ENCODE assay signal across 8 cellular contexts in genomic region chr3:150407051-150407817, GRCh38. TPM values are rescaled to one million over a fixed set of nuclear protein-coding genes. Genes with fewer than 3 reads are reported as not detected.
DNase-seq lines count a peak whose midpoint lies in the region; ATAC-seq, FAIRE-seq and TF ChIP-seq lines count a peak whose summit lies in the region.

No MANE protein-coding gene starts in this region.

- peaks cover 12% of the 10 kb centered on the region for H3K36me3 Mint-ChIP-seq in T-helper 2 cell treated with Interferon-gamma antibody and Interleukin-4, amounts not matched to agents 5 μg/mL and 100 μg/mL, for 36 hours (ENCODE audit: low read depth)

- no peak for TF ChIP-seq CTCF in psoas muscle (IDR thresholded peaks at IDR 0.05)

- peaks cover 7% of the 10 kb centered on the region for H3K4me1 ChIP-seq in psoas muscle

- no peaks in the 10 kb centered on the region for H3K9me3 Mint-ChIP-seq in T-helper 2 cell treated with Interferon-gamma antibody and Interleukin-4, amounts not matched to agents 5 μg/mL and 100 μg/mL, for 36 hours

- peaks cover 9% of the 10 kb centered on the region for H3K27me3 Mint-ChIP-seq in T-helper 2 cell treated with Interferon-gamma antibody and Interleukin-4, amounts not matched to agents 5 μg/mL and 100 μg/mL, for 36 hours (ENCODE audit: low read depth)

- H3K36me3 ChIP-seq in psoas muscle (ENCODE audit: insufficient read depth in 1 of 2, low read depth in 1 of 2), result no peaks in the 10 kb centered on the region

- peak overlapping the region; percentile 88 for H3K4me3 ChIP-seq in psoas muscle

- peak overlapping the region; percentile 93 for H3K27ac Mint-ChIP-seq in T-helper 2 cell treated with Interferon-gamma antibody and Interleukin-4, amounts not matched to agents 5 μg/mL and 100 μg/mL, for 36 hours

- H3K27me3 ChIP-seq in psoas muscle (ENCODE audit: insufficient read depth in 3 of 3, low read length in 2 of 3), result no peaks in the 10 kb centered on the region

- intact Hi-C loops in psoas muscle (cut with DNase I), result loop anchor here in 1 of 2 donors (5.0 kb wide), 3 partner anchors 35 to 170 kb away; no protein-coding TSS in a partner anchor

- peak; percentile 7 for DNase-seq in stimulated activated CD4-positive, alpha-beta T cell treated with anti-CD3 and anti-CD28 coated beads, Interleukin-15, amount 100 ng/mL, for 24 hours
- no peak for DNase-seq in stimulated activated CD4-positive, alpha-beta T cell treated with anti-CD3 and anti-CD28 coated beads, Interleukin-4, amount 100 ng/mL, for 1 hour
- DNase-seq in T-helper 2 cell treated with Interferon-gamma antibody and Interleukin-4, amounts not matched to agents 5 μg/mL and 100 μg/mL, for 36 hours (ENCODE audit: low spot score), result peak; percentile 10
- peak; percentile 72 for DNase-seq in fibroblast of gingiva (ENCODE audit: low read depth)
- DNase-seq in psoas muscle, result no peak
- DNase-seq in KG1 (lab: John Stamatoyannopoulos, UW), result no peak
- DNase-seq in RCC 7860 (ENCODE audit: low spot score), result no peak

- no peak for ATAC-seq in psoas muscle
- no peak for ATAC-seq in GM21423 (IDR thresholded peaks at IDR 0.05; ENCODE audit: unreplicated experiment)

- peaks cover 16% of the 10 kb centered on the region for H3K4me1 Mint-ChIP-seq in T-helper 2 cell treated with Interferon-gamma antibody and Interleukin-4, amounts not matched to agents 5 μg/mL and 100 μg/mL, for 36 hours (ENCODE audit: low read depth)

- H3K4me3 Mint-ChIP-seq in T-helper 2 cell treated with Interferon-gamma antibody and Interleukin-4, amounts not matched to agents 5 μg/mL and 100 μg/mL, for 36 hours, result peak overlapping the region; percentile 86

- WGBS in psoas muscle, 3 donors, result 27 to 30% (median 28%) methylated on average over 12 of the region's 12 CpGs

- no peaks in the 10 kb centered on the region for H3K9me3 ChIP-seq in psoas muscle

- H3K27ac ChIP-seq in psoas muscle, result peak overlapping the region; percentile 99

- no peak for FAIRE-seq in RCC 7860 (lab: Jason Lieb, UNC)

RNA-seq across cellular contexts. Expression of gene TSC22D2, which starts 0.9 kb away (rescaled TPM):
- total RNA-seq in psoas muscle, result 10 to 100 TPM; 29.7 to 63.6 (median 36.2) TPM
- 10 to 100 TPM; 10.4 to 22.8 (median 19.3) TPM for polyA plus RNA-seq in psoas muscle

Comparison
In these comparisons a context has a peak if more than half of its experiments do, and no peak if none do; other contexts are left out.
1. DNase-seq: peak in stimulated activated CD4-positive, alpha-beta T cell treated with anti-CD3 and anti-CD28 coated beads, Interleukin-15, amount 100 ng/mL, for 24 hours (single experiment), T-helper 2 cell treated with Interferon-gamma antibody and Interleukin-4, amounts not matched to agents 5 μg/mL and 100 μg/mL, for 36 hours (single experiment) and fibroblast of gingiva (single experiment); none in stimulated activated CD4-positive, alpha-beta T cell treated with anti-CD3 and anti-CD28 coated beads, Interleukin-4, amount 100 ng/mL, for 1 hour (single experiment), psoas muscle (0 of 2), KG1 (single experiment) and RCC 7860 (single experiment).